In genomic region chr11:61693897-61694840, GRCh38 we compare ENCODE assay signal across 1 cellular context.
TF ChIP-seq lines count a peak whose summit lies in the region.

No MANE protein-coding gene starts in this region.

TF ChIP-seq in GM23338, 12 proteins besides CTCF, POLR2A, EP300 and RAD21 (continued from another document):
- no peak for TF ChIP-seq REST (IDR thresholded peaks at IDR 0.05; ENCODE audit: unreplicated experiment)
- TF ChIP-seq STAT1 (IDR thresholded peaks at IDR 0.05; ENCODE audit: unreplicated experiment), result no peak
- TF ChIP-seq ZNF462 (CRISPR knock-in tag; IDR thresholded peaks at IDR 0.05), result no peak
- no peak for TF ChIP-seq JUNB (IDR thresholded peaks at IDR 0.05; ENCODE audit: unreplicated experiment)
